ENCODE assay signal across 15 cellular contexts in the genomic region with DNA sequence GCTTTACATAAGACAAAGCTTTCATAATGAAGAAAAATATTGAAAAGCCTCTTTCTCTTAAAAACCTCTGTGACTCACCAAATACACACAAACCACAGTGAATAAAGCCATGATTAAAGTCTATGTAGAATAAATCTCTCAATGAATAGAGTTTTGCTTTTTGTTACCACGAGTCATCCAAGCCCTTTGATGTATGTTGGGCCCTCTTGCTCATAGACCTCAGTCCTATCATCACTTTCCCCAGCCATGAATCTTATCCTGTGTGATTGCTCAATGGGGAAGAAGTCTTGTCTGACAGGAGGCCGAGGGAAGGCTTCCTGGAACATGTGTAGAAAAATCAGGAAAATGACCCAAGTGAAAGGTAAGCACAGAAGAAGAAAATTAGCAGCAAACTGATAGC.
DNase-seq lines count a peak whose midpoint lies in the region; ATAC-seq and TF ChIP-seq lines count a peak whose summit lies in the region.
"Had no signal": no experiment of that assay in that cellular context is flagged by ENCODE, and none has a peak within 500 bp of the region (broad histone marks: within the 10 kb centered on the region; RNA-seq: fewer than 3 reads in every experiment).

No MANE protein-coding gene starts in this region.

- peaks cover 2% of the 10 kb centered on the region for H3K27me3 Mint-ChIP-seq in Caco-2 (ENCODE audit: insufficient read depth, unreplicated experiment)
- no peaks in the 10 kb centered on the region for H3K27me3 Mint-ChIP-seq in endothelial cell (ENCODE audit: unreplicated experiment)

- H3K27me3 ChIP-seq in left ventricle myocardium inferior (ENCODE audit: low read depth) = no peaks in the 10 kb centered on the region
- no peaks in the 10 kb centered on the region for H3K27me3 ChIP-seq in Caco-2 (replicated peaks; ENCODE audit: control insufficient read depth, insufficient read depth, low read length)
- H3K27me3 ChIP-seq: BLaER1, gastrocnemius medialis, ovary, spleen had no signal

- CTCF ChIA-PET in Caco-2 (lab: Charles Lee) = no interaction called here

- no peak overlapping the region for H3K27ac Mint-ChIP-seq in Caco-2 (ENCODE audit: unreplicated experiment)
- H3K27ac Mint-ChIP-seq in endothelial cell (ENCODE audit: unreplicated experiment) = no peak overlapping the region

- H3K9me3 Mint-ChIP-seq in Caco-2 (ENCODE audit: unreplicated experiment) (no peaks in the 10 kb centered on the region), endothelial cell (ENCODE audit: unreplicated experiment) (no peaks in the 10 kb centered on the region)

- H3K4me3 ChIP-seq in left ventricle myocardium inferior (no peak overlapping the region), SK-N-MC (peak overlapping the region; percentile 62; the same call in 1 of the 2 replicates), fibroblast of villous mesenchyme (ENCODE audit: low read depth, low read length) (no peak overlapping the region), Caco-2 (ENCODE audit: low read depth, low read length) (no peak overlapping the region)
- H3K4me3 ChIP-seq: BLaER1, gastrocnemius medialis, ovary, spleen had no signal

- DNase-seq in left ventricle myocardium inferior (no peak), Right ventricle myocardium inferior (ENCODE audit: missing footprints) (no peak), SK-N-MC (ENCODE audit: low read depth, low spot score) (no peak), fibroblast of villous mesenchyme (ENCODE audit: low read depth) (peak; percentile 12), C1 segment of cervical spinal cord (lab: John Stamatoyannopoulos, UW) (no peak), Caco-2 (no peak), endothelial cell (ENCODE audit: low spot score) (no peak)
- DNase-seq: aorta; dermis blood vessel endothelial cell; gastrocnemius medialis; NK-92 treated with Interleukin-12 subunit alpha and Interleukin-12 subunit beta, amount 100 ng/mL, for 24 hours; spleen had no signal

- H3K9me3 ChIP-seq in left ventricle myocardium inferior (replicated peaks) (peaks cover 14% of the 10 kb centered on the region), SK-N-MC (ENCODE audit: low read depth, low read length) (peaks cover 11% of the 10 kb centered on the region; the same call in 1 of the 2 replicates), Caco-2 (no peaks in the 10 kb centered on the region)
- H3K9me3 ChIP-seq: gastrocnemius medialis, ovary had no signal

- peak overlapping the region; percentile 6 for H3K27ac ChIP-seq in left ventricle myocardium inferior (replicated peaks)
- H3K27ac ChIP-seq in SK-N-MC = peak overlapping the region; percentile 93
- H3K27ac ChIP-seq: BLaER1, gastrocnemius medialis, ovary had no signal

- H3K4me1 Mint-ChIP-seq in Caco-2 (ENCODE audit: low read depth, unreplicated experiment) = no peaks in the 10 kb centered on the region
- no peaks in the 10 kb centered on the region for H3K4me1 Mint-ChIP-seq in endothelial cell (ENCODE audit: unreplicated experiment)

- ATAC-seq in Right ventricle myocardium inferior (no peak), HG02571 (IDR thresholded peaks at IDR 0.05; ENCODE audit: unreplicated experiment) (no peak)
- ATAC-seq: gastrocnemius medialis had no signal

- no TSS peak for BruUV-seq in Caco-2 (replicated peaks; lab: Mats Ljungman, UMichigan)

- POLR2A ChIA-PET in Caco-2 (lab: Charles Lee) = no interaction called here

- no peak overlapping the region for H3K9ac ChIP-seq in SK-N-MC (ENCODE audit: insufficient read length)
- H3K9ac ChIP-seq: BLaER1 had no signal

- H3K4me3 Mint-ChIP-seq in Caco-2 (ENCODE audit: unreplicated experiment) (no peak overlapping the region), endothelial cell (ENCODE audit: unreplicated experiment) (no peak overlapping the region)

- intact Hi-C loops in left ventricle myocardium inferior (cut with micrococcal nuclease) = loop anchor here (10.0 kb wide), 1 partner anchor 132 kb away; no protein-coding TSS in a partner anchor
- intact Hi-C loops in Right ventricle myocardium inferior (cut with DNase I) = loop anchor here (10.0 kb wide), 2 partner anchors 132 to 188 kb away; no protein-coding TSS in a partner anchor
- intact Hi-C loops in Caco-2 (cut with micrococcal nuclease; ENCODE audit: unreplicated experiment) = loop anchor here (5.0 kb wide), 2 partner anchors 185 to 320 kb away; no protein-coding TSS in a partner anchor

- no peak for TF ChIP-seq CTCF in left ventricle myocardium inferior (IDR thresholded peaks at IDR 0.05; ENCODE audit: borderline replicate concordance)
- no peak for TF ChIP-seq CTCF in fibroblast of villous mesenchyme (IDR thresholded peaks at IDR 0.05; ENCODE audit: insufficient read depth, low read depth, low read length)
- TF ChIP-seq CTCF in Caco-2 (IDR thresholded peaks at IDR 0.05; ENCODE audit: insufficient read depth in 1 of 2, low read depth in 1 of 2, low read length in 1 of 2, severe bottlenecking in 1 of 2, unreplicated experiment in 1 of 2) = no peak
- TF ChIP-seq CTCF in endothelial cell (IDR thresholded peaks at IDR 0.05; ENCODE audit: unreplicated experiment) = no peak

- H3K4me1 ChIP-seq in left ventricle myocardium inferior (peaks cover 3% of the 10 kb centered on the region), Caco-2 (no peaks in the 10 kb centered on the region)
- H3K4me1 ChIP-seq: BLaER1, gastrocnemius medialis had no signal

- no peaks in the 10 kb centered on the region for H3K36me3 ChIP-seq in left ventricle myocardium inferior
- H3K36me3 ChIP-seq in SK-N-MC (ENCODE audit: insufficient read depth, low read length) = 0 out of 2 replicates have a peak, but pooled peaks cover 5% of the 10 kb centered on the region
- H3K36me3 ChIP-seq in Caco-2 (ENCODE audit: control insufficient read depth, insufficient read depth, low read length) = no peaks in the 10 kb centered on the region
- H3K36me3 ChIP-seq: BLaER1, gastrocnemius medialis, ovary, spleen had no signal

- H3K36me3 Mint-ChIP-seq in Caco-2 (ENCODE audit: insufficient read depth, unreplicated experiment) = no peaks in the 10 kb centered on the region
- no peaks in the 10 kb centered on the region for H3K36me3 Mint-ChIP-seq in endothelial cell (ENCODE audit: low read depth, unreplicated experiment)
